Comparison of ENCODE assay signal across 1 cellular context in the genomic region with DNA sequence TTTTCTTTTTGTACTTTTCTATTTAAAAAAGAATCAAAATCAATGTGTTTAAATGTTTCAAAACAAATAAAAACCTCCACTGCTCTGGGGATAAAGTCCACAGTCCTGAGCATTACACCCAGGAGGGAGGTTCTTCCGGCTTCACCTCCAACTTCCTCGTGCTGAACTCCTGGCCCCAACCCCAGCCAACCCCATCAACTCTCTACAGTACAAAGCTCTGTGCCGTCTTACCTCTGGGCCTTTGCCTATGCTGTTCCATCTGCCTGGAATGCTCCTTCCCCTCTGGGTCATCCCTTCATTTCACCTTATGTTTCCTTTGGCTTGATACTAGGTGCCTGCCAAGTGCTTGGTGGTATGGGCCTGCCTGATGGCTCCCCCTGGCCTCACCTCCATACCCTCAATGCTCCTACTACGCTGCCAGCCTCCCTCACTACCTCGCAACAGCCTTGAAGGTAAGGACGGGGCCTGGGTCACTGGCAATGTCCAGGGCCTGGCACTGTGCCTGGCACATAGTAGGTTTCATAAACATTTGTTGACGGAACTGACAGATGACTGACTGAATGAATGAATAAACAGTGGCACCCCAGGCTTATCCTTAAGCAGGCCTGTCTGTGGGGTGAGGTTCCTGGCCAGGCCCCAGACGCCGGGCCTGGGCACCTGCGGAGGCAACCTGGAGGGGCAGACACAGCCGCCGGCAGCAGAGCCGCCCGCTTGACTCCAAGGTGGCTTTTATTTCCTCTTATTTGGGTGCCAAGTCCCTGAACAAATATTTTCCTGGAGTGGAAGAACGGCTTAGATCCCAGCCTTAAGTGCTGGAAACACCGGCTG.
TF ChIP-seq lines count a peak whose summit lies in the region.

No MANE protein-coding gene starts in this region.

TF ChIP-seq in HepG2, 621 proteins besides CTCF, POLR2A, EP300 and RAD21 (continued from another document and continues in another):
- TF ChIP-seq, protein P1, sequence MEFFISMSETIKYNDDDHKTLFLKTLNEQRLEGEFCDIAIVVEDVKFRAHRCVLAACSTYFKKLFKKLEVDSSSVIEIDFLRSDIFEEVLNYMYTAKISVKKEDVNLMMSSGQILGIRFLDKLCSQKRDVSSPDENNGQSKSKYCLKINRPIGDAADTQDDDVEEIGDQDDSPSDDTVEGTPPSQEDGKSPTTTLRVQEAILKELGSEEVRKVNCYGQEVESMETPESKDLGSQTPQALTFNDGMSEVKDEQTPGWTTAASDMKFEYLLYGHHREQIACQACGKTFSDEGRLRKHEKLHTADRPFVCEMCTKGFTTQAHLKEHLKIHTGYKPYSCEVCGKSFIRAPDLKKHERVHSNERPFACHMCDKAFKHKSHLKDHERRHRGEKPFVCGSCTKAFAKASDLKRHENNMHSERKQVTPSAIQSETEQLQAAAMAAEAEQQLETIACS (CRISPR knock-in tag; IDR thresholded peaks at IDR 0.05): no peak
- TF ChIP-seq HOXA9 (CRISPR knock-in tag; IDR thresholded peaks at IDR 0.05; ENCODE audit: borderline replicate concordance) (no peak), FOXC1 (CRISPR knock-in tag; IDR thresholded peaks at IDR 0.05; ENCODE audit: borderline replicate concordance) (peak; percentile 29; the same call in 1 of the 2 replicates), SP2 (CRISPR knock-in tag; IDR thresholded peaks at IDR 0.05) (no peak), HIVEP1 (CRISPR knock-in tag; IDR thresholded peaks at IDR 0.05) (no peak; the same call in 1 of the 2 replicates), RBFOX2 (IDR thresholded peaks at IDR 0.05; ENCODE audit: low read depth, low read length) (no peak), AGO2 (optimal IDR thresholded peaks at IDR 0.05; ENCODE audit: low read depth, low read length) (no peak), SRSF4 (IDR thresholded peaks at IDR 0.05; ENCODE audit: low read depth, low read length, poor library complexity, severe bottlenecking) (no peak), ZNF350 (CRISPR knock-in tag; IDR thresholded peaks at IDR 0.05; ENCODE audit: borderline replicate concordance, low read depth) (peak; percentile 81), SIX4 (CRISPR knock-in tag; IDR thresholded peaks at IDR 0.05) (no peak), NPAS2 (CRISPR knock-in tag; IDR thresholded peaks at IDR 0.05; ENCODE audit: borderline replicate concordance) (no peak), ZNF124 (CRISPR knock-in tag; IDR thresholded peaks at IDR 0.05) (peak; percentile 41; the same call in 1 of the 2 replicates), ZNF331 (CRISPR knock-in tag; IDR thresholded peaks at IDR 0.05) (peak; percentile 81), IRF2 (CRISPR knock-in tag; IDR thresholded peaks at IDR 0.05) (peak; percentile 90), HNF4G (IDR thresholded peaks at IDR 0.05; ENCODE audit: borderline replicate concordance, low read depth, low read length) (peak; percentile 93), HNF4G (CRISPR knock-in tag; IDR thresholded peaks at IDR 0.05; ENCODE audit: borderline replicate concordance, low read depth) (peak; percentile 90; the same call in 1 of the 2 replicates), DNMT3B (CRISPR knock-in tag; conservative IDR thresholded peaks at IDR 0.05) (peak; percentile 53; the same call in 1 of the 2 replicates), PITX1 (CRISPR knock-in tag; IDR thresholded peaks at IDR 0.05) (peak; percentile 80), ZNF367 (CRISPR knock-in tag; IDR thresholded peaks at IDR 0.05; ENCODE audit: borderline replicate concordance) (no peak), SCMH1 (CRISPR knock-in tag; IDR thresholded peaks at IDR 0.05; ENCODE audit: borderline replicate concordance) (no peak), ZNF777 (CRISPR knock-in tag; IDR thresholded peaks at IDR 0.05) (peak; percentile 57), ZNF674 (CRISPR knock-in tag; IDR thresholded peaks at IDR 0.05; ENCODE audit: low read depth) (no peak), SMC3 (IDR thresholded peaks at IDR 0.05; ENCODE audit: low read length) (peak; percentile 35; the same call in 1 of the 2 replicates), WIZ (CRISPR knock-in tag; IDR thresholded peaks at IDR 0.05) (no peak), MAZ (IDR thresholded peaks at IDR 0.05; ENCODE audit: borderline replicate concordance, low read depth, low read length) (no peak; the same call in 1 of the 2 replicates), MAZ (CRISPR knock-in tag; IDR thresholded peaks at IDR 0.05; ENCODE audit: low read depth) (peak; percentile 71; the same call in 1 of the 2 replicates), ZNF263 (CRISPR knock-in tag; IDR thresholded peaks at IDR 0.05) (peak; percentile 72), RNF2 (conservative IDR thresholded peaks at IDR 0.05; ENCODE audit: low read depth) (peak; percentile 67; the same call in 1 of the 2 replicates), PHF5A (CRISPR knock-in tag; IDR thresholded peaks at IDR 0.05; ENCODE audit: low read depth, unreplicated experiment) (peak; percentile 84), ZNF577 (CRISPR knock-in tag; IDR thresholded peaks at IDR 0.05; ENCODE audit: borderline replicate concordance, low read depth) (no peak), KDM6A (CRISPR knock-in tag; IDR thresholded peaks at IDR 0.05; ENCODE audit: low read depth) (peak; percentile 71), CHD4 (IDR thresholded peaks at IDR 0.05; ENCODE audit: borderline replicate concordance, low read length) (peak; percentile 86), RFXANK (CRISPR knock-in tag; IDR thresholded peaks at IDR 0.05) (no peak), NFYC (CRISPR knock-in tag; IDR thresholded peaks at IDR 0.05) (no peak), MTA1 (CRISPR knock-in tag; IDR thresholded peaks at IDR 0.05; ENCODE audit: borderline replicate concordance) (peak; percentile 96), U2AF2 (IDR thresholded peaks at IDR 0.05; ENCODE audit: low read depth, low read length) (no peak), PHF20 (CRISPR knock-in tag; IDR thresholded peaks at IDR 0.05) (peak; percentile 49; the same call in 1 of the 2 replicates), CBX5 (CRISPR knock-in tag; IDR thresholded peaks at IDR 0.05; ENCODE audit: borderline replicate concordance) (peak; percentile 81; the same call in 1 of the 2 replicates), NR1H2 (CRISPR knock-in tag; IDR thresholded peaks at IDR 0.05; ENCODE audit: borderline replicate concordance, low read depth) (peak; percentile 27; the same call in 1 of the 2 replicates)
- TF ChIP-seq, protein P2, sequence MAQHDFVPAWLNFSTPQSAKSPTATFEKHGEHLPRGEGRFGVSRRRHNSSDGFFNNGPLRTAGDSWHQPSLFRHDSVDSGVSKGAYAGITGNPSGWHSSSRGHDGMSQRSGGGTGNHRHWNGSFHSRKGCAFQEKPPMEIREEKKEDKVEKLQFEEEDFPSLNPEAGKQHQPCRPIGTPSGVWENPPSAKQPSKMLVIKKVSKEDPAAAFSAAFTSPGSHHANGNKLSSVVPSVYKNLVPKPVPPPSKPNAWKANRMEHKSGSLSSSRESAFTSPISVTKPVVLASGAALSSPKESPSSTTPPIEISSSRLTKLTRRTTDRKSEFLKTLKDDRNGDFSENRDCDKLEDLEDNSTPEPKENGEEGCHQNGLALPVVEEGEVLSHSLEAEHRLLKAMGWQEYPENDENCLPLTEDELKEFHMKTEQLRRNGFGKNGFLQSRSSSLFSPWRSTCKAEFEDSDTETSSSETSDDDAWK (CRISPR knock-in tag; IDR thresholded peaks at IDR 0.05): no peak
- TF ChIP-seq, protein P3, sequence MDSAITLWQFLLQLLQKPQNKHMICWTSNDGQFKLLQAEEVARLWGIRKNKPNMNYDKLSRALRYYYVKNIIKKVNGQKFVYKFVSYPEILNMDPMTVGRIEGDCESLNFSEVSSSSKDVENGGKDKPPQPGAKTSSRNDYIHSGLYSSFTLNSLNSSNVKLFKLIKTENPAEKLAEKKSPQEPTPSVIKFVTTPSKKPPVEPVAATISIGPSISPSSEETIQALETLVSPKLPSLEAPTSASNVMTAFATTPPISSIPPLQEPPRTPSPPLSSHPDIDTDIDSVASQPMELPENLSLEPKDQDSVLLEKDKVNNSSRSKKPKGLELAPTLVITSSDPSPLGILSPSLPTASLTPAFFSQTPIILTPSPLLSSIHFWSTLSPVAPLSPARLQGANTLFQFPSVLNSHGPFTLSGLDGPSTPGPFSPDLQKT (CRISPR knock-in tag; IDR thresholded peaks at IDR 0.05; ENCODE audit: borderline replicate concordance): no peak
- TF ChIP-seq, protein P4, sequence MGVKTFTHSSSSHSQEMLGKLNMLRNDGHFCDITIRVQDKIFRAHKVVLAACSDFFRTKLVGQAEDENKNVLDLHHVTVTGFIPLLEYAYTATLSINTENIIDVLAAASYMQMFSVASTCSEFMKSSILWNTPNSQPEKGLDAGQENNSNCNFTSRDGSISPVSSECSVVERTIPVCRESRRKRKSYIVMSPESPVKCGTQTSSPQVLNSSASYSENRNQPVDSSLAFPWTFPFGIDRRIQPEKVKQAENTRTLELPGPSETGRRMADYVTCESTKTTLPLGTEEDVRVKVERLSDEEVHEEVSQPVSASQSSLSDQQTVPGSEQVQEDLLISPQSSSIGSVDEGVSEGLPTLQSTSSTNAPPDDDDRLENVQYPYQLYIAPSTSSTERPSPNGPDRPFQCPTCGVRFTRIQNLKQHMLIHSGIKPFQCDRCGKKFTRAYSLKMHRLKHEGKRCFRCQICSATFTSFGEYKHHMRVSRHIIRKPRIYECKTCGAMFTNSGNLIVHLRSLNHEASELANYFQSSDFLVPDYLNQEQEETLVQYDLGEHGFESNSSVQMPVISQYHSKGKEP (CRISPR knock-in tag; IDR thresholded peaks at IDR 0.05): no peak; the same call in 1 of the 2 replicates
- TF ChIP-seq, protein P5, sequence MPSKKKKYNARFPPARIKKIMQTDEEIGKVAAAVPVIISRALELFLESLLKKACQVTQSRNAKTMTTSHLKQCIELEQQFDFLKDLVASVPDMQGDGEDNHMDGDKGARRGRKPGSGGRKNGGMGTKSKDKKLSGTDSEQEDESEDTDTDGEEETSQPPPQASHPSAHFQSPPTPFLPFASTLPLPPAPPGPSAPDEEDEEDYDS (CRISPR knock-in tag; IDR thresholded peaks at IDR 0.05): no peak
- TF ChIP-seq, protein P6, sequence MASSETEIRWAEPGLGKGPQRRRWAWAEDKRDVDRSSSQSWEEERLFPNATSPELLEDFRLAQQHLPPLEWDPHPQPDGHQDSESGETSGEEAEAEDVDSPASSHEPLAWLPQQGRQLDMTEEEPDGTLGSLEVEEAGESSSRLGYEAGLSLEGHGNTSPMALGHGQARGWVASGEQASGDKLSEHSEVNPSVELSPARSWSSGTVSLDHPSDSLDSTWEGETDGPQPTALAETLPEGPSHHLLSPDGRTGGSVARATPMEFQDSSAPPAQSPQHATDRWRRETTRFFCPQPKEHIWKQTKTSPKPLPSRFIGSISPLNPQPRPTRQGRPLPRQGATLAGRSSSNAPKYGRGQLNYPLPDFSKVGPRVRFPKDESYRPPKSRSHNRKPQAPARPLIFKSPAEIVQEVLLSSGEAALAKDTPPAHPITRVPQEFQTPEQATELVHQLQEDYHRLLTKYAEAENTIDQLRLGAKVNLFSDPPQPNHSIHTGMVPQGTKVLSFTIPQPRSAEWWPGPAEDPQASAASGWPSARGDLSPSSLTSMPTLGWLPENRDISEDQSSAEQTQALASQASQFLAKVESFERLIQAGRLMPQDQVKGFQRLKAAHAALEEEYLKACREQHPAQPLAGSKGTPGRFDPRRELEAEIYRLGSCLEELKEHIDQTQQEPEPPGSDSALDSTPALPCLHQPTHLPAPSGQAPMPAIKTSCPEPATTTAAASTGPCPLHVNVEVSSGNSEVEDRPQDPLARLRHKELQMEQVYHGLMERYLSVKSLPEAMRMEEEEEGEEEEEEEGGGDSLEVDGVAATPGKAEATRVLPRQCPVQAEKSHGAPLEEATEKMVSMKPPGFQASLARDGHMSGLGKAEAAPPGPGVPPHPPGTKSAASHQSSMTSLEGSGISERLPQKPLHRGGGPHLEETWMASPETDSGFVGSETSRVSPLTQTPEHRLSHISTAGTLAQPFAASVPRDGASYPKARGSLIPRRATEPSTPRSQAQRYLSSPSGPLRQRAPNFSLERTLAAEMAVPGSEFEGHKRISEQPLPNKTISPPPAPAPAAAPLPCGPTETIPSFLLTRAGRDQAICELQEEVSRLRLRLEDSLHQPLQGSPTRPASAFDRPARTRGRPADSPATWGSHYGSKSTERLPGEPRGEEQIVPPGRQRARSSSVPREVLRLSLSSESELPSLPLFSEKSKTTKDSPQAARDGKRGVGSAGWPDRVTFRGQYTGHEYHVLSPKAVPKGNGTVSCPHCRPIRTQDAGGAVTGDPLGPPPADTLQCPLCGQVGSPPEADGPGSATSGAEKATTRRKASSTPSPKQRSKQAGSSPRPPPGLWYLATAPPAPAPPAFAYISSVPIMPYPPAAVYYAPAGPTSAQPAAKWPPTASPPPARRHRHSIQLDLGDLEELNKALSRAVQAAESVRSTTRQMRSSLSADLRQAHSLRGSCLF (CRISPR knock-in tag; IDR thresholded peaks at IDR 0.05; ENCODE audit: borderline replicate concordance): no peak
- TF ChIP-seq, protein P7, sequence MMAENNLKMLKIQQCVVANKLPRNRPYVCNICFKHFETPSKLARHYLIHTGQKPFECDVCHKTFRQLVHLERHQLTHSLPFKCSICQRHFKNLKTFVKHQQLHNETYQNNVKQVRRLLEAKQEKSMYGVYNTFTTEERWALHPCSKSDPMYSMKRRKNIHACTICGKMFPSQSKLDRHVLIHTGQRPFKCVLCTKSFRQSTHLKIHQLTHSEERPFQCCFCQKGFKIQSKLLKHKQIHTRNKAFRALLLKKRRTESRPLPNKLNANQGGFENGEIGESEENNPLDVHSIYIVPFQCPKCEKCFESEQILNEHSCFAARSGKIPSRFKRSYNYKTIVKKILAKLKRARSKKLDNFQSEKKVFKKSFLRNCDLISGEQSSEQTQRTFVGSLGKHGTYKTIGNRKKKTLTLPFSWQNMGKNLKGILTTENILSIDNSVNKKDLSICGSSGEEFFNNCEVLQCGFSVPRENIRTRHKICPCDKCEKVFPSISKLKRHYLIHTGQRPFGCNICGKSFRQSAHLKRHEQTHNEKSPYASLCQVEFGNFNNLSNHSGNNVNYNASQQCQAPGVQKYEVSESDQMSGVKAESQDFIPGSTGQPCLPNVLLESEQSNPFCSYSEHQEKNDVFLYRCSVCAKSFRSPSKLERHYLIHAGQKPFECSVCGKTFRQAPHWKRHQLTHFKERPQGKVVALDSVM (CRISPR knock-in tag; IDR thresholded peaks at IDR 0.05): no peak
- TF ChIP-seq, protein P8, sequence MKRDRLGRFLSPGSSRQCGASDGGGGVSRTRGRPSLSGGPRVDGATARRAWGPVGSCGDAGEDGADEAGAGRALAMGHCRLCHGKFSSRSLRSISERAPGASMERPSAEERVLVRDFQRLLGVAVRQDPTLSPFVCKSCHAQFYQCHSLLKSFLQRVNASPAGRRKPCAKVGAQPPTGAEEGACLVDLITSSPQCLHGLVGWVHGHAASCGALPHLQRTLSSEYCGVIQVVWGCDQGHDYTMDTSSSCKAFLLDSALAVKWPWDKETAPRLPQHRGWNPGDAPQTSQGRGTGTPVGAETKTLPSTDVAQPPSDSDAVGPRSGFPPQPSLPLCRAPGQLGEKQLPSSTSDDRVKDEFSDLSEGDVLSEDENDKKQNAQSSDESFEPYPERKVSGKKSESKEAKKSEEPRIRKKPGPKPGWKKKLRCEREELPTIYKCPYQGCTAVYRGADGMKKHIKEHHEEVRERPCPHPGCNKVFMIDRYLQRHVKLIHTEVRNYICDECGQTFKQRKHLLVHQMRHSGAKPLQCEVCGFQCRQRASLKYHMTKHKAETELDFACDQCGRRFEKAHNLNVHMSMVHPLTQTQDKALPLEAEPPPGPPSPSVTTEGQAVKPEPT (CRISPR knock-in tag; IDR thresholded peaks at IDR 0.05; ENCODE audit: low read depth): no peak
